In genomic region chr2:159134979-159135378, GRCh38 we compare ENCODE assay signal across 14 cellular contexts.
DNase-seq lines count a peak whose midpoint lies in the region; ATAC-seq and TF ChIP-seq lines count a peak whose summit lies in the region.
"Had no signal": no experiment of that assay in that cellular context is flagged by ENCODE, and none has a peak within 500 bp of the region (broad histone marks: within the 10 kb centered on the region; RNA-seq: fewer than 3 reads in every experiment).

No MANE protein-coding gene starts in this region.

- TF ChIP-seq EP300 in suprapubic skin (IDR thresholded peaks at IDR 0.05) = no peak

- no peak for DNase-seq in HFFc6
- DNase-seq in endodermal cell = no peak
- no peak for DNase-seq in suprapubic skin (ENCODE audit: low spot score in 2 of 2)
- DNase-seq in HT-29 (ENCODE audit: low spot score) = no peak
- no peak for DNase-seq in CD4-positive, alpha-beta T cell
- DNase-seq in MG63 = no peak
- DNase-seq: activated gamma-delta T cell treated with Interleukin-2 at 50 U/mL for 16 hours; effector CD8-positive, alpha-beta T cell; gastrocnemius medialis; NCI-H187; posterior cingulate gyrus had no signal

- H3K4me3 Mint-ChIP-seq in HFFc6 (peak overlapping the region; percentile 78), endodermal cell (no peak overlapping the region)
- H3K4me3 Mint-ChIP-seq in CD4-positive, alpha-beta T cell = no peak overlapping the region

- H3K27ac ChIP-seq in endodermal cell (ENCODE audit: low read depth, low read length) = peak overlapping the region; percentile 86
- peak overlapping the region; percentile 97 for H3K27ac ChIP-seq in mesodermal cell (ENCODE audit: low read depth, low read length, severe bottlenecking)
- H3K27ac ChIP-seq in suprapubic skin = peak overlapping the region; percentile 74
- no peak overlapping the region for H3K27ac ChIP-seq in CD4-positive, alpha-beta T cell (ENCODE audit: low read depth, low read length)

- H3K4me3 ChIP-seq in endodermal cell (ENCODE audit: low read length) (no peak overlapping the region), mesodermal cell (ENCODE audit: extremely low read depth, insufficient read depth, low read length, poor library complexity, severe bottlenecking) (no peak overlapping the region), suprapubic skin (no peak overlapping the region), MG63 (no peak overlapping the region)
- H3K4me3 ChIP-seq: gastrocnemius medialis had no signal

- ATAC-seq in GM21619 (IDR thresholded peaks at IDR 0.05; ENCODE audit: unreplicated experiment) = no peak
- no peak for ATAC-seq in CD4-positive, alpha-beta T cell (ENCODE audit: poor library complexity)

- no peaks in the 10 kb centered on the region; the same call in none of the 2 replicates for H3K36me3 Mint-ChIP-seq in HFFc6 (ENCODE audit: low read depth)
- H3K36me3 Mint-ChIP-seq in endodermal cell (ENCODE audit: low read depth) = no peaks in the 10 kb centered on the region
- no peaks in the 10 kb centered on the region for H3K36me3 Mint-ChIP-seq in CD4-positive, alpha-beta T cell (ENCODE audit: low read depth)
- H3K36me3 Mint-ChIP-seq: brain had no signal

- peak overlapping the region; percentile 96 for H3K27ac Mint-ChIP-seq in HFFc6
- no peak overlapping the region for H3K27ac Mint-ChIP-seq in endodermal cell
- H3K27ac Mint-ChIP-seq in CD4-positive, alpha-beta T cell = no peak overlapping the region

- H3K36me3 ChIP-seq in endodermal cell (ENCODE audit: control insufficient read depth, insufficient read depth, low read length) = peaks cover 12% of the 10 kb centered on the region
- H3K36me3 ChIP-seq in mesodermal cell (ENCODE audit: control insufficient read depth, insufficient read depth, low read length) = peaks cover 12% of the 10 kb centered on the region
- no peaks in the 10 kb centered on the region for H3K36me3 ChIP-seq in suprapubic skin
- no peaks in the 10 kb centered on the region; the same call in 1 of the 2 replicates for H3K36me3 ChIP-seq in MG63
- H3K36me3 ChIP-seq: gastrocnemius medialis had no signal

- TF ChIP-seq CTCF in HFFc6 (IDR thresholded peaks at IDR 0.05) (no peak), endodermal cell (conservative IDR thresholded peaks at IDR 0.05) (no peak), suprapubic skin (IDR thresholded peaks at IDR 0.05) (no peak)
- no peak for TF ChIP-seq CTCF in CD4-positive, alpha-beta T cell (IDR thresholded peaks at IDR 0.05)

- CTCF ChIA-PET in CD4-positive, alpha-beta T cell (lab: Charles Lee) = no interaction called here

- WGBS in endodermal cell (ENCODE audit: insufficient coverage in 1 of 2, insufficient read length in 1 of 2), 2 experiments = 96 to 100% methylated on average over 3 of the region's 3 CpGs
- whole genome bisulfite sequencing in mesodermal cell (ENCODE audit: insufficient coverage in 2 of 2), 2 experiments = 85 to 86% methylated on average over 2 to 3 of the region's 3 CpGs
- WGBS in suprapubic skin = 80% methylated on average over 3 of the region's 3 CpGs

- no peaks in the 10 kb centered on the region for H3K4me1 ChIP-seq in endodermal cell (ENCODE audit: control insufficient read depth, insufficient read depth, low read length)
- peaks cover 84% of the 10 kb centered on the region for H3K4me1 ChIP-seq in mesodermal cell (ENCODE audit: control insufficient read depth, insufficient read depth, low read length, poor library complexity, severe bottlenecking)
- peaks cover 83% of the 10 kb centered on the region for H3K4me1 ChIP-seq in suprapubic skin

- no peaks in the 10 kb centered on the region for H3K9me3 ChIP-seq in endodermal cell (ENCODE audit: control insufficient read depth, low read length)
- H3K9me3 ChIP-seq in mesodermal cell (ENCODE audit: control insufficient read depth, low read length) = no peaks in the 10 kb centered on the region
- no peaks in the 10 kb centered on the region for H3K9me3 ChIP-seq in suprapubic skin
- no peaks in the 10 kb centered on the region for H3K9me3 ChIP-seq in CD4-positive, alpha-beta T cell (ENCODE audit: control insufficient read depth, low read length)
- no peaks in the 10 kb centered on the region for H3K9me3 ChIP-seq in MG63
- H3K9me3 ChIP-seq: gastrocnemius medialis had no signal

- H3K9ac ChIP-seq in endodermal cell (ENCODE audit: extremely low read depth, low read length, poor library complexity, severe bottlenecking) = no peak overlapping the region

- peaks cover 98% of the 10 kb centered on the region for H3K4me1 Mint-ChIP-seq in HFFc6 (ENCODE audit: low read depth)
- H3K4me1 Mint-ChIP-seq in endodermal cell = peaks cover 5% of the 10 kb centered on the region
- no peaks in the 10 kb centered on the region for H3K4me1 Mint-ChIP-seq in CD4-positive, alpha-beta T cell (ENCODE audit: low read depth)

- POLR2A ChIA-PET in CD4-positive, alpha-beta T cell (lab: Charles Lee) = no interaction called here

- H3K27me3 Mint-ChIP-seq in HFFc6 (ENCODE audit: insufficient read depth) (no peaks in the 10 kb centered on the region; the same call in none of the 2 replicates), endodermal cell (ENCODE audit: insufficient read depth) (no peaks in the 10 kb centered on the region)
- H3K27me3 Mint-ChIP-seq in CD4-positive, alpha-beta T cell = no peaks in the 10 kb centered on the region

- intact Hi-C loops in CD4-positive, alpha-beta T cell (cut with DNase I, micrococcal nuclease) = loop anchor here (5.0 to 10.0 kb wide), 3 partner anchors 52 to 790 kb away; no protein-coding TSS in a partner anchor

- no peak for TF ChIP-seq POLR2A in suprapubic skin (IDR thresholded peaks at IDR 0.05)

- H3K27me3 ChIP-seq in endodermal cell (ENCODE audit: control insufficient read depth, insufficient read depth, low read length, poor library complexity, severe bottlenecking) (no peaks in the 10 kb centered on the region), suprapubic skin (no peaks in the 10 kb centered on the region), MG63 (no peaks in the 10 kb centered on the region)
- no peaks in the 10 kb centered on the region for H3K27me3 ChIP-seq in CD4-positive, alpha-beta T cell (ENCODE audit: control insufficient read depth, insufficient read depth, low read length)
- H3K27me3 ChIP-seq: gastrocnemius medialis had no signal

- H3K9me3 Mint-ChIP-seq in HFFc6 = no peaks in the 10 kb centered on the region
- H3K9me3 Mint-ChIP-seq in endodermal cell = no peaks in the 10 kb centered on the region
- no peaks in the 10 kb centered on the region for H3K9me3 Mint-ChIP-seq in CD4-positive, alpha-beta T cell
- H3K9me3 Mint-ChIP-seq: brain had no signal
